ENCODE assay signal across 1 cellular context in the genomic region with DNA sequence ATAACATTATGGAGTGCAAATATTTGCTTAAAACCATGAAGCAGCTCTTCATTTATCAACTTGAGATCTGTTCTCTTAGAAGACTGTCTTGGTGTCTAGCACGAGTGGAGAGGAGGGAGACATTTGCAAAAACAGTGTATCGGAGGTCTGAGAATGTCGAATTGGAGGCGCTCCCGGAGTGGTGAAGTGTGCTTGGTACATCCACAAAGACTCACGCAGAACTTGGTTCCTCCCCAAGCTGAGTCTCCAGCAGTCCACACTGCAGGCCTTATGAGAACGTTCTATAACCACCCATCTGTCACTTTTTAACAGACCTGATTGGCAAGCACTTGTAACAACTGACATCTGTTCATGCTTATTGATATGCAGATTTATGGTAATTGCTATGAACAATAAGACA.
TF ChIP-seq lines count a peak whose summit lies in the region.

No MANE protein-coding gene starts in this region.

TF ChIP-seq in H1, 55 proteins besides CTCF, POLR2A, EP300 and RAD21:
- TF ChIP-seq POU5F1 (IDR thresholded peaks at IDR 0.05; ENCODE audit: low read depth, low read length) (peak; percentile 45; the same call in 1 of the 2 replicates), RFX5 (IDR thresholded peaks at IDR 0.05; ENCODE audit: borderline replicate concordance, low read depth, low read length) (no peak)
